ENCODE assay signal across 14 cellular contexts in the genomic region with DNA sequence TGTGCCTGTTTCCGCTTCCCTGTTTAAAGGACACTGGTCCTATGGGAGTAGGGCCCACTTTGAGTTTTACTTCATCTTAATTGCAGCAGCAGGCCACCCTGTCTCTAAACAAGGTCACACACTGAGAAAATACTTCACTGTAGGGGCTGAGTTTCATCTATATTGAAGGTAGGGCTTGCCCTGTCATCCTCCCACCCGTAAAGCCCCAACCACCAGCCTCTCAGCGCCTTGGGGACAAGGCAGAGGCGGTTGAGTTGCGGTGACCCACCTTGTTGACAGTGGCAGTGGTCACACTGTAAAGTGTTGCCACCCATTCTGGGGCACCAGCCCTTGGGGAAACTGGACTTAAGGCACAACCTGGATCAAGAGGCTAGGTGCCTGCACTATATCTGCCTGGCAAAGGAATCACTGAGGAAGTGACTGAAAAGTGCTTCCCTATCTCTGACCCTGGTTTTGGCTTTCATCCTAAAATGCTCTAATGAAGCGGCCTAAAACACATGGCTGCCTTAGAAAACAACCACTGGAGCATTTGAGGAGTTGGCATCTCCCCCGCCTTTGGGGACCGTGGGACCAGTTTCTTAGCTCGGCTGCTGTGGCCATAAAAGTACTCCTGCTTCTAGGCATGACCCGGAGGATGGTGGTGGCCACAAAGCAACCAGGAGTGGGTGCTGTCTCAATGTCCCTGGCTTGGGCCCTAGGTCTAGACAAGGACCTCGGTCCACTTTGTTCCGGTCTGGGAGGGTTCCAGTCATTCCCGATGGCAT. TPM values are rescaled to one million over a fixed set of nuclear protein-coding genes. Genes with fewer than 3 reads are reported as not detected.
A peak's percentile ranks its signal among the peaks of the same experiment; 100 is the strongest.
DNase-seq lines count a peak whose midpoint lies in the region; ATAC-seq and TF ChIP-seq lines count a peak whose summit lies in the region.
"Had no signal": no experiment of that assay in that cellular context is flagged by ENCODE, and none has a peak within 500 bp of the region (broad histone marks: within the 10 kb centered on the region; RNA-seq: fewer than 3 reads in every experiment).

No MANE protein-coding gene starts in this region.

- H3K9ac ChIP-seq in MM.1S (ENCODE audit: low read length) (no peak overlapping the region), neural progenitor cell (no peak overlapping the region)

- no peak overlapping the region for H3K27ac ChIP-seq in MM.1S (ENCODE audit: low read length)
- H3K27ac ChIP-seq in neural progenitor cell, result no peak overlapping the region
- H3K27ac ChIP-seq: A549, WERI-Rb-1 had no signal

- H3K36me3 ChIP-seq in MM.1S (replicated peaks; ENCODE audit: insufficient read depth, low read length), result no peaks in the 10 kb centered on the region
- H3K36me3 ChIP-seq in neural progenitor cell, result no peaks in the 10 kb centered on the region
- H3K36me3 ChIP-seq: WERI-Rb-1 had no signal

- no peaks in the 10 kb centered on the region for H4K20me1 ChIP-seq in MM.1S (ENCODE audit: insufficient read depth, low read length)
- H4K20me1 ChIP-seq in neural progenitor cell (ENCODE audit: low read depth), result no peaks in the 10 kb centered on the region

- ATAC-seq in activated naive CD8-positive, alpha-beta T cell treated with anti-CD3 and anti-CD28 coated beads, Interleukin-2, amount 50 U/mL, for 24 hours, result peak; percentile 33
- ATAC-seq in GM18861 (IDR thresholded peaks at IDR 0.05; ENCODE audit: unreplicated experiment) (no peak), GM19035 (IDR thresholded peaks at IDR 0.05; ENCODE audit: unreplicated experiment) (no peak)
- ATAC-seq: A549 had no signal

- H3F3A ChIP-seq in MM.1S (ENCODE audit: insufficient read depth, low read length) (no peaks in the 10 kb centered on the region), neural progenitor cell (ENCODE audit: low read depth) (no peaks in the 10 kb centered on the region)

- H3K27ac Mint-ChIP-seq in activated CD4-positive, alpha-beta T cell treated with anti-CD3 and anti-CD28 coated beads, Interleukin-2, amount 10 ng/mL, durations not matched to agents 24 days and 14 days, result peak overlapping the region; percentile 80
- peak overlapping the region; percentile 75 for H3K27ac Mint-ChIP-seq in activated naive CD8-positive, alpha-beta T cell treated with anti-CD3 and anti-CD28 coated beads, Interleukin-2, amount 50 U/mL, for 24 hours
- H3K27ac Mint-ChIP-seq in neural progenitor cell, result peak overlapping the region; percentile 93

- H3K27me3 ChIP-seq in MM.1S (replicated peaks; ENCODE audit: insufficient read depth, low read length) (no peaks in the 10 kb centered on the region), neural progenitor cell (no peaks in the 10 kb centered on the region)

- peaks cover 4% of the 10 kb centered on the region for H3K9me3 Mint-ChIP-seq in activated CD4-positive, alpha-beta T cell treated with anti-CD3 and anti-CD28 coated beads, Interleukin-2, amount 10 ng/mL, durations not matched to agents 24 days and 14 days
- H3K9me3 Mint-ChIP-seq in activated naive CD8-positive, alpha-beta T cell treated with anti-CD3 and anti-CD28 coated beads, Interleukin-2, amount 50 U/mL, for 24 hours, result no peaks in the 10 kb centered on the region
- H3K9me3 Mint-ChIP-seq in neural progenitor cell, result peaks cover 8% of the 10 kb centered on the region
- H3K9me3 Mint-ChIP-seq: CD8-positive, alpha-beta memory T cell; immature natural killer cell had no signal

- no peak for DNase-seq in activated CD4-positive, alpha-beta T cell treated with anti-CD3 and anti-CD28 coated beads, Interleukin-2, amount 10 ng/mL, durations not matched to agents 24 days and 14 days
- DNase-seq in activated CD4-positive, alpha-beta T cell treated with anti-CD3 and anti-CD28 coated beads, Interleukin-2, amount 50 U/mL, for 1 hour, result no peak
- no peak for DNase-seq in MM.1S
- DNase-seq in activated naive CD8-positive, alpha-beta T cell treated with anti-CD3 and anti-CD28 coated beads, Interleukin-2, amount 50 U/mL, for 24 hours, result no peak
- no peak for DNase-seq in neural progenitor cell (ENCODE audit: low spot score)
- no peak for DNase-seq in KG1 (lab: John Stamatoyannopoulos, UW)
- DNase-seq: anterior cingulate cortex, HCEC 1CT, immature natural killer cell had no signal

- no peak overlapping the region for H3K4me3 Mint-ChIP-seq in activated CD4-positive, alpha-beta T cell treated with anti-CD3 and anti-CD28 coated beads, Interleukin-2, amount 10 ng/mL, durations not matched to agents 24 days and 14 days
- no peak overlapping the region for H3K4me3 Mint-ChIP-seq in activated naive CD8-positive, alpha-beta T cell treated with anti-CD3 and anti-CD28 coated beads, Interleukin-2, amount 50 U/mL, for 24 hours
- H3K4me3 Mint-ChIP-seq in neural progenitor cell, result peak overlapping the region; percentile 5
- H3K4me3 Mint-ChIP-seq: CD8-positive, alpha-beta memory T cell had no signal

- H3K4me1 Mint-ChIP-seq in activated CD4-positive, alpha-beta T cell treated with anti-CD3 and anti-CD28 coated beads, Interleukin-2, amount 10 ng/mL, durations not matched to agents 24 days and 14 days, result peaks cover 35% of the 10 kb centered on the region
- peaks cover 47% of the 10 kb centered on the region for H3K4me1 Mint-ChIP-seq in activated naive CD8-positive, alpha-beta T cell treated with anti-CD3 and anti-CD28 coated beads, Interleukin-2, amount 50 U/mL, for 24 hours
- peaks cover 42% of the 10 kb centered on the region for H3K4me1 Mint-ChIP-seq in neural progenitor cell

- no peaks in the 10 kb centered on the region for H3K36me3 Mint-ChIP-seq in activated CD4-positive, alpha-beta T cell treated with anti-CD3 and anti-CD28 coated beads, Interleukin-2, amount 10 ng/mL, durations not matched to agents 24 days and 14 days (ENCODE audit: low read depth)
- H3K36me3 Mint-ChIP-seq in activated naive CD8-positive, alpha-beta T cell treated with anti-CD3 and anti-CD28 coated beads, Interleukin-2, amount 50 U/mL, for 24 hours (ENCODE audit: low read depth), result no peaks in the 10 kb centered on the region
- H3K36me3 Mint-ChIP-seq in neural progenitor cell, result no peaks in the 10 kb centered on the region
- H3K36me3 Mint-ChIP-seq: CD8-positive, alpha-beta memory T cell; immature natural killer cell had no signal

- TF ChIP-seq CTCF in MM.1S (IDR thresholded peaks at IDR 0.05; ENCODE audit: low read length) (no peak), neural progenitor cell (IDR thresholded peaks at IDR 0.05) (no peak)

- H3K27me3 Mint-ChIP-seq in activated CD4-positive, alpha-beta T cell treated with anti-CD3 and anti-CD28 coated beads, Interleukin-2, amount 10 ng/mL, durations not matched to agents 24 days and 14 days, result no peaks in the 10 kb centered on the region
- H3K27me3 Mint-ChIP-seq in activated naive CD8-positive, alpha-beta T cell treated with anti-CD3 and anti-CD28 coated beads, Interleukin-2, amount 50 U/mL, for 24 hours, result no peaks in the 10 kb centered on the region
- peaks cover 8% of the 10 kb centered on the region for H3K27me3 Mint-ChIP-seq in neural progenitor cell (ENCODE audit: insufficient read depth, low read depth)

- no peaks in the 10 kb centered on the region for H3K9me3 ChIP-seq in MM.1S (replicated peaks; ENCODE audit: insufficient read depth, low read length)
- H3K9me3 ChIP-seq in neural progenitor cell (ENCODE audit: low read depth), result no peaks in the 10 kb centered on the region
- H3K9me3 ChIP-seq: A549 had no signal

- no peak overlapping the region for H2AFZ ChIP-seq in MM.1S (ENCODE audit: low read length)
- no peak overlapping the region for H2AFZ ChIP-seq in neural progenitor cell (replicated peaks)

- H3K4me2 ChIP-seq in MM.1S (ENCODE audit: low read depth, low read length) (peak overlapping the region; percentile 11; the same call in 1 of the 2 replicates), neural progenitor cell (no peak overlapping the region)
- H3K4me2 ChIP-seq: A549 had no signal

- no peaks in the 10 kb centered on the region for H3K79me2 ChIP-seq in MM.1S (ENCODE audit: low read length)
- no peaks in the 10 kb centered on the region for H3K79me2 ChIP-seq in neural progenitor cell (ENCODE audit: low read depth)

- H3K4me1 ChIP-seq in MM.1S (ENCODE audit: low read length) (peaks cover 15% of the 10 kb centered on the region), neural progenitor cell (peaks cover 8% of the 10 kb centered on the region)
- H3K4me1 ChIP-seq: A549 had no signal

- no peaks in the 10 kb centered on the region for H3K9me2 ChIP-seq in MM.1S (replicated peaks; ENCODE audit: insufficient read depth, low read length)

- intact Hi-C loops in activated CD4-positive, alpha-beta T cell treated with anti-CD3 and anti-CD28 coated beads, Interleukin-2, amount 10 ng/mL, durations not matched to agents 24 days and 14 days (cut with micrococcal nuclease), result no loop called here

- no peak overlapping the region for H3K4me3 ChIP-seq in MM.1S (ENCODE audit: low read length)
- H3K4me3 ChIP-seq in neural progenitor cell, result no peak overlapping the region
- H3K4me3 ChIP-seq: A549 had no signal

RNA-seq across cellular contexts. Expression of a gene that starts 7.8 kb away (rescaled TPM):
- 369 and 376 TPM in 2 replicates for total RNA-seq in activated CD4-positive, alpha-beta T cell treated with anti-CD3 and anti-CD28 coated beads, Interleukin-2, amount 10 ng/mL, durations not matched to agents 24 days and 14 days
- 83.1 and 125 TPM in 2 replicates for total RNA-seq in neural progenitor cell (ENCODE audit: low replicate concordance)
